1 cellular context compared by ENCODE assay signal in the genomic region with DNA sequence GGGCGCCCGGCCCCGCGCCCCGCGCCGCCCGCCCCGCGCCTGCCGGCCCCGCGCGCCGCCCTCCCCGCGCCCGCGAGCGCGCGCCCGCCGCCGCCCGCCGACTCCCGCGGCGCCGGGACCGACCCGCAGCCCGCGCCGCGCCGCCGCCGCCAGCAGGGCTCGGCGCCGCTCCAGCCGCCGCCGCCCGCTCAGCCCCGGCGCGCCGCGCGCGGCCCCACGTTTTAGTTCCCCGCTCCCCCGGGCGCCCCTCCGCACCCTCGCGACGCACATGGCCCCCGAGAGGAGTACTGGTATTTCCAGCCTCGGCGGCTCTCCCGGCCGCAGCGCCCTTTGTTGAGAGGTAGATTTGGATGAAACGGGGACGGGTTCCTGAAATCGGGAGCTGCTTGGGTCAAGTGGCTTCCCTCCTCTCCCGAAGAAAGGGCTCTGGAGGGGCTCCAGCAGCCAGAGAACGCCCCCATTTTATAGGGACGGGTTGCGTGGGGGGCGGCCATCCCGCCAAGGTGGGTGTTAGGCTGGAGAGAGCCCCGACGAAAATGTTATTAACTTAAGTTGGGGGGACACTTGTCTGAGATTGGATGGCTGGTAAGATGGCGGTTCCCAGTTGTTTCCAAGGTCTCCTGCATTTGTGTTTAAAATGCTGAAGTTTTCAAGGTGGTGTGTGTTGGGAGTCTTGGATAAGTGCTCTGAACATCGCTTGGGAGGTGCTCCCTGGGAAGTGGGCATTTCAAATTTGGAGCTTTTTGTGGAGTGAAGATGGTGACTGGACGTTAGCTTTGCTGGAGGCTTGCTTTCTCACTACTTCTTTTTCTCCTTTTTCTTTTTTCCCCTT.
TF ChIP-seq lines count a peak whose summit lies in the region.

No MANE protein-coding gene starts in this region.

TF ChIP-seq in A549, 52 proteins besides CTCF, POLR2A, EP300 and RAD21 (continued from another document):
- TF ChIP-seq, protein P1, sequence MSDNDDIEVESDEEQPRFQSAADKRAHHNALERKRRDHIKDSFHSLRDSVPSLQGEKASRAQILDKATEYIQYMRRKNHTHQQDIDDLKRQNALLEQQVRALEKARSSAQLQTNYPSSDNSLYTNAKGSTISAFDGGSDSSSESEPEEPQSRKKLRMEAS (IDR thresholded peaks at IDR 0.05) = no peak
TF ChIP-seq in A549: peak in this region for 3.
